In genomic region chr18:76546282-76546572, GRCh38 we compare ENCODE assay signal across 18 cellular contexts. TPM values are rescaled to one million over a fixed set of nuclear protein-coding genes. Genes with fewer than 3 reads are reported as not detected.
DNase-seq lines count a peak whose midpoint lies in the region; ATAC-seq and TF ChIP-seq lines count a peak whose summit lies in the region.
"Had no signal": no experiment of that assay in that cellular context is flagged by ENCODE, and none has a peak within 500 bp of the region (broad histone marks: within the 10 kb centered on the region; RNA-seq: fewer than 3 reads in every experiment).

No MANE protein-coding gene starts in this region.

- peak; percentile 10 for DNase-seq in EH (ENCODE audit: low read depth)
- peak; percentile 12 for DNase-seq in NCI-H82 treated with DMSO at 0.1 percent for 48 hours (lab: John Stamatoyannopoulos, UW; ENCODE audit: unreplicated experiment)
- no peak for DNase-seq in mesenchymal stem cell
- no peak for DNase-seq in upper lobe of left lung
- no peak for DNase-seq in dorsolateral prefrontal cortex
- DNase-seq in central memory CD4-positive, alpha-beta T cell, result no peak
- no peak for DNase-seq in NCI-H345 treated with DMSO at 0.1 percent for 48 hours (lab: John Stamatoyannopoulos, UW; ENCODE audit: unreplicated experiment)
- DNase-seq: activated CD4-positive, alpha-beta T cell treated with anti-CD3 and anti-CD28 coated beads for 36 hours; activated effector memory CD4-positive, alpha-beta T cell treated with anti-CD3 and anti-CD28 coated beads, Interleukin-2, amount 50 U/mL, for 16 hours; body of pancreas; effector CD8-positive, alpha-beta T cell; erythroblast; NCI-H1105 treated with DMSO at 0.1 percent for 48 hours; NCI-H524 treated with DMSO at 0.1 percent for 48 hours; ovary; stimulated activated naive CD8-positive, alpha-beta T cell treated with anti-CD3 and anti-CD28 coated beads, Interleukin-15, Interleukin-2, amounts not matched to agents 100 U/mL and 50 U/mL, for 24 hours; trophoblast cell had no signal

- no peak for TF ChIP-seq EP300 in upper lobe of left lung (IDR thresholded peaks at IDR 0.05)

- TF ChIP-seq CTCF in upper lobe of left lung (IDR thresholded peaks at IDR 0.05) (no peak), dorsolateral prefrontal cortex (IDR thresholded peaks at IDR 0.05 in 54 of 56, conservative IDR thresholded peaks at IDR 0.05 in 2 of 56; ENCODE audit: low read depth in 1 of 56, partially characterized antibody in 56 of 56) (no peak)

- H2BK120ac ChIP-seq in mesenchymal stem cell (ENCODE audit: low read depth, low read length), result no peak overlapping the region

- H2BK15ac ChIP-seq in mesenchymal stem cell (ENCODE audit: low read depth, poor library complexity, severe bottlenecking), result no peak overlapping the region

- H3K9me3 ChIP-seq in mesenchymal stem cell (ENCODE audit: control insufficient read depth, low read length), result no peaks in the 10 kb centered on the region
- no peaks in the 10 kb centered on the region for H3K9me3 ChIP-seq in upper lobe of left lung
- H3K9me3 ChIP-seq: body of pancreas, ovary, right atrium auricular region had no signal

- 28% methylated on average over 4 of the region's 4 CpGs for WGBS in mesenchymal stem cell
- whole genome bisulfite sequencing in upper lobe of left lung, 2 donors, result 24 to 25% methylated on average over 4 of the region's 4 CpGs

- no peaks in the 10 kb centered on the region for H3K4me1 ChIP-seq in mesenchymal stem cell (ENCODE audit: control insufficient read depth, insufficient read depth, low read depth, low read length)
- peaks cover 0 to 6% (median 0%) of the 10 kb centered on the region in 4 donors for H3K4me1 ChIP-seq in upper lobe of left lung
- H3K4me1 ChIP-seq: body of pancreas, right atrium auricular region had no signal

- peaks cover 7 to 13% of the 10 kb centered on the region in 2 experiments for H3K27me3 ChIP-seq in mesenchymal stem cell (ENCODE audit: control insufficient read depth in 1 of 2, insufficient read depth in 1 of 2, low read length in 2 of 2)
- no peaks in the 10 kb centered on the region for H3K27me3 ChIP-seq in upper lobe of left lung
- H3K27me3 ChIP-seq in dorsolateral prefrontal cortex, result peaks cover 0 to 25% (median 0%) of the 10 kb centered on the region in 45 donors
- H3K27me3 ChIP-seq: body of pancreas, ovary, right atrium auricular region had no signal

- ATAC-seq in upper lobe of left lung (ENCODE audit: low FRiP score in 2 of 2), result no peak
- ATAC-seq: activated CD4-positive, alpha-beta T cell treated with anti-CD3 and anti-CD28 coated beads for 36 hours; body of pancreas; stimulated activated naive CD8-positive, alpha-beta T cell treated with anti-CD3 and anti-CD28 coated beads, Interleukin-15, Interleukin-2, amounts not matched to agents 100 U/mL and 50 U/mL, for 24 hours had no signal

- no peak overlapping the region for H4K8ac ChIP-seq in mesenchymal stem cell (ENCODE audit: low read length)

- H3K9ac ChIP-seq in mesenchymal stem cell (ENCODE audit: low read length), result peak overlapping the region; percentile 22

- no peak overlapping the region for H3K23ac ChIP-seq in mesenchymal stem cell (ENCODE audit: low read length in 2 of 2)

- H4K91ac ChIP-seq in mesenchymal stem cell (ENCODE audit: low read length), result no peak overlapping the region

- no peak overlapping the region for H3K14ac ChIP-seq in mesenchymal stem cell (ENCODE audit: low read length in 2 of 2)

- no peak overlapping the region for H2BK12ac ChIP-seq in mesenchymal stem cell (ENCODE audit: low read length in 2 of 2)

- no peak overlapping the region for H2AFZ ChIP-seq in mesenchymal stem cell (ENCODE audit: low read depth, low read length)

- no peak overlapping the region for H3K18ac ChIP-seq in mesenchymal stem cell (ENCODE audit: low read depth in 1 of 2, low read length in 2 of 2)

- intact Hi-C loops in dorsolateral prefrontal cortex (cut with DNase I), result no loop called here

- no peaks in the 10 kb centered on the region for H3K79me1 ChIP-seq in mesenchymal stem cell (replicated peaks; ENCODE audit: low read length, poor library complexity, severe bottlenecking)

- no peak overlapping the region for H2BK5ac ChIP-seq in mesenchymal stem cell (ENCODE audit: low read depth, low read length, poor library complexity, severe bottlenecking)

- TF ChIP-seq POLR2A in upper lobe of left lung (IDR thresholded peaks at IDR 0.05), result no peak

- no peak overlapping the region for H3K4me2 ChIP-seq in mesenchymal stem cell (ENCODE audit: low read length, poor library complexity, severe bottlenecking)

- H3K27ac ChIP-seq in mesenchymal stem cell (ENCODE audit: low read length, poor library complexity, severe bottlenecking) (no peak overlapping the region), upper lobe of left lung (peak overlapping the region in 3 of 4 donors; percentile 57 to 79 (median 59)), dorsolateral prefrontal cortex (no peak overlapping the region)
- H3K27ac ChIP-seq: body of pancreas, right atrium auricular region had no signal

- H3K4me3 ChIP-seq in mesenchymal stem cell (ENCODE audit: insufficient read depth in 1 of 2, low read depth in 1 of 2, low read length in 2 of 2), result peak overlapping the region in 1 of 2 experiments; percentile 55
- H3K4me3 ChIP-seq in upper lobe of left lung, result no peak overlapping the region
- no peak overlapping the region for H3K4me3 ChIP-seq in dorsolateral prefrontal cortex
- H3K4me3 ChIP-seq: body of pancreas, ovary, right atrium auricular region had no signal

- H3K36me3 ChIP-seq in mesenchymal stem cell (ENCODE audit: control insufficient read depth in 1 of 2, insufficient read depth in 2 of 2, low read depth in 1 of 2, low read length in 2 of 2) (no peaks in the 10 kb centered on the region), upper lobe of left lung (no peaks in the 10 kb centered on the region)
- H3K36me3 ChIP-seq: ovary, right atrium auricular region had no signal

- H3K4ac ChIP-seq in mesenchymal stem cell (ENCODE audit: low read depth in 1 of 2, low read length in 2 of 2), result no peak overlapping the region

- no peak overlapping the region for H2AK5ac ChIP-seq in mesenchymal stem cell (ENCODE audit: low read length, severe bottlenecking)

RNA-seq across cellular contexts. Expression of gene ZNF516, which starts 51.2 kb away (rescaled TPM):
- 13.7 TPM for polyA plus RNA-seq in mesenchymal stem cell (2013, experiment 1 of 2)
- polyA plus RNA-seq in mesenchymal stem cell (2013, experiment 2 of 2), result 14.9 TPM
- total RNA-seq in upper lobe of left lung, result 10 to 100 TPM; 21.9 to 44.3 (median 36.5) TPM
- total RNA-seq in dorsolateral prefrontal cortex, result 10 to 100 TPM; 11.2 to 62.4 (median 28.3) TPM

Comparison
In these comparisons a context has a peak if more than half of its experiments do, and no peak if none do; other contexts are left out.
1. DNase-seq: peak in EH (single experiment) and NCI-H82 treated with DMSO at 0.1 percent for 48 hours (single experiment); none in mesenchymal stem cell (single experiment), upper lobe of left lung (0 of 2), dorsolateral prefrontal cortex (0 of 10), central memory CD4-positive, alpha-beta T cell (single experiment) and NCI-H345 treated with DMSO at 0.1 percent for 48 hours (single experiment).
2. H3K27ac ChIP-seq: peak in upper lobe of left lung (3 of 4); none in mesenchymal stem cell (single experiment) and dorsolateral prefrontal cortex (0 of 59).